In genomic region chr9:102712910-102713309, GRCh38 we compare ENCODE assay signal across 6 cellular contexts.
A peak's percentile ranks its signal among the peaks of the same experiment; 100 is the strongest.
DNase-seq lines count a peak whose midpoint lies in the region; ATAC-seq and TF ChIP-seq lines count a peak whose summit lies in the region.
"Not testable (repeated sequence)": the region's sequence is repeated elsewhere in the genome, so short reads cannot be mapped to it uniquely, and the experiment has no call there.

No MANE protein-coding gene starts in this region.

- H3K4me2 ChIP-seq in GM23338, result not testable (repeated sequence)

- H3K4me3 Mint-ChIP-seq in GM23338; glutamatergic neuron (ENCODE audit: unreplicated experiment); nephron progenitor cell: not testable (repeated sequence)

- H3K27ac ChIP-seq in GM23338 (ENCODE audit: low read depth); WERI-Rb-1: not testable (repeated sequence)

- peaks cover 22% of the 10 kb centered on the region; the same call in 2 of the 3 replicates for H3K36me3 Mint-ChIP-seq in GM23338 (ENCODE audit: low read depth)
- not testable (repeated sequence) for H3K36me3 Mint-ChIP-seq in glutamatergic neuron (ENCODE audit: unreplicated experiment); nephron progenitor cell (ENCODE audit: low read depth)

- H3K9me3 Mint-ChIP-seq in GM23338 (peaks cover 85% of the 10 kb centered on the region), nephron progenitor cell (peaks cover 24% of the 10 kb centered on the region)
- H3K9me3 Mint-ChIP-seq in glutamatergic neuron (ENCODE audit: unreplicated experiment), result not testable (repeated sequence)

- not testable (repeated sequence) for H3F3A ChIP-seq in GM23338 (replicated peaks; ENCODE audit: low read depth)

- DNase-seq in COLO668 (lab: John Stamatoyannopoulos, UW; ENCODE audit: unreplicated experiment) (peak; percentile 1), GM23338 (ENCODE audit: low spot score) (peak; percentile 3), NCI-H82 (lab: John Stamatoyannopoulos, UW) (peak; percentile 8), WERI-Rb-1 (peak; percentile 9), glutamatergic neuron (peak; percentile 15), nephron progenitor cell (peak; percentile 19)

- H3K36me3 ChIP-seq in GM23338 (ENCODE audit: insufficient read depth); WERI-Rb-1: not testable (repeated sequence)

- not testable (repeated sequence) for H3K4me3 ChIP-seq in GM23338; WERI-Rb-1 (ENCODE audit: low read depth, low read length)

- H3K4me1 Mint-ChIP-seq in GM23338; glutamatergic neuron (ENCODE audit: low read depth, unreplicated experiment); nephron progenitor cell: not testable (repeated sequence)

- not testable (repeated sequence) for TF ChIP-seq CTCF in GM23338 (conservative IDR thresholded peaks at IDR 0.05; ENCODE audit: low read depth in 2 of 2); WERI-Rb-1 (IDR thresholded peaks at IDR 0.05; ENCODE audit: low read depth, low read length); glutamatergic neuron (IDR thresholded peaks at IDR 0.05; ENCODE audit: partially characterized antibody, unreplicated experiment); nephron progenitor cell (IDR thresholded peaks at IDR 0.05)

- H3K9me3 ChIP-seq in WERI-Rb-1 (ENCODE audit: severe bottlenecking), result not testable (repeated sequence)

- not testable (repeated sequence) for H3K4me1 ChIP-seq in GM23338 (ENCODE audit: insufficient read depth)

- not testable (repeated sequence) for ATAC-seq in GM23338

- H3K27me3 Mint-ChIP-seq in GM23338 (ENCODE audit: insufficient read depth, low read depth, poor library complexity); glutamatergic neuron (ENCODE audit: unreplicated experiment); nephron progenitor cell (ENCODE audit: low read depth, poor library complexity): not testable (repeated sequence)

- not testable (repeated sequence) for H3K27ac Mint-ChIP-seq in GM23338; glutamatergic neuron (ENCODE audit: unreplicated experiment); nephron progenitor cell

- H2AFZ ChIP-seq in GM23338, result not testable (repeated sequence)

- H4K20me1 ChIP-seq in GM23338 (replicated peaks; ENCODE audit: insufficient read depth), result not testable (repeated sequence)

- H3K79me2 ChIP-seq in GM23338 (replicated peaks; ENCODE audit: insufficient read depth), result not testable (repeated sequence)

- H3K27me3 ChIP-seq in GM23338 (ENCODE audit: insufficient read depth); WERI-Rb-1 (ENCODE audit: insufficient read depth, low read depth, severe bottlenecking): not testable (repeated sequence)

- H3K9me2 ChIP-seq in GM23338 (ENCODE audit: insufficient read depth), result not testable (repeated sequence)
